Comparison of ENCODE assay signal across 9 cellular contexts in the genomic region with DNA sequence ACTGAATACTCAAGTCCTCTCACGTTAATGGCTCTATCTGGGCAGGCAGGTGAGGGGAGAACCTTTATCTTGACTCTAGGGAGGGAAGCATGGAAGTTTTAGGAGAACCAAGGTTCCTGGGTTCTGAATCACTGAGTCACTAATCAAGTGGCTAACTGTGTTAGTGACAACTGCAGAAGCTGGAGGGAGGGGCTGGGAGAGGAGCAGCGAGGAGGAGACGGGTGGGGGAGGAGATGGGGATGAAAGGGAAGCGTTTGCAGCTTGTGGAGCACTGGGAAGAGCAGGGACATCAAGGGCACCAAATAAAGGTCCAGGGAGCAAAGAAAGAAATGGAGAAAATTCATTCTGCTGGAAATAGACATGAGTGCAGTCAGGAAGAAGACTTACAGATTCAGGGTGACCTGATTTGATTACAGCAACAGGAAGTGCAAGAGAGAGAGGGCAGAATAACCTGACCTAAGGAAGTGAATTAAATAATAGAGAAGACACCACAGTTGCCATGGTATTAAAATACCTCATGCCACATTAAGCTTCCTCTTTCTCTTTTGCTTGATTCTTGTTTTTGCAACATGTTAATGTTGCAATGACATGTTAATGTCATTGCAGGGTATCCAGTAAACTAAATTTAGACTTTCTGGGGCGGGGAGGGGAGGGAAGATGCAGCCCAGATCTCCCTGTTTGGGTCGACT. TPM values are rescaled to one million over a fixed set of nuclear protein-coding genes. Genes with fewer than 3 reads are reported as not detected.
DNase-seq lines count a peak whose midpoint lies in the region; ATAC-seq and TF ChIP-seq lines count a peak whose summit lies in the region.
"Had no signal": no experiment of that assay in that cellular context is flagged by ENCODE, and none has a peak within 500 bp of the region (broad histone marks: within the 10 kb centered on the region; RNA-seq: fewer than 3 reads in every experiment).

No MANE protein-coding gene starts in this region.

- intact Hi-C loops in adrenal gland (cut with DNase I) = no loop called here

- TF ChIP-seq POLR2A in adrenal gland (IDR thresholded peaks at IDR 0.05) = no peak

- 18 to 24% (median 23%) methylated on average over 6 of the region's 6 CpGs for WGBS in adrenal gland, 4 donors

- H3K9me3 ChIP-seq in ES-I3 (ENCODE audit: control insufficient read depth, insufficient read depth, low read length) = no peaks in the 10 kb centered on the region
- H3K9me3 ChIP-seq in adrenal gland (replicated peaks in 1 of 3) = no peaks in the 10 kb centered on the region

- H3K27me3 ChIP-seq in adrenal gland = no peaks in the 10 kb centered on the region
- H3K27me3 ChIP-seq: dorsolateral prefrontal cortex had no signal

- no peak overlapping the region for H3K27ac Mint-ChIP-seq in neural crest cell (ENCODE audit: unreplicated experiment)

- peak overlapping the region in 2 of 5 donors; percentile 42 to 52 for H3K27ac ChIP-seq in adrenal gland

- H3K4me3 Mint-ChIP-seq in neural crest cell = peak overlapping the region; percentile 5

- H3K36me3 ChIP-seq in ES-I3 (ENCODE audit: insufficient read depth, low read length) (no peaks in the 10 kb centered on the region), adrenal gland (replicated peaks in 1 of 2) (no peaks in the 10 kb centered on the region)

- H3K36me3 Mint-ChIP-seq in neural crest cell (ENCODE audit: low read depth) = no peaks in the 10 kb centered on the region

- no peak overlapping the region for H3K4me3 ChIP-seq in adrenal gland
- H3K4me3 ChIP-seq: dorsolateral prefrontal cortex had no signal

- peaks cover 37% of the 10 kb centered on the region for H3K27me3 Mint-ChIP-seq in neural crest cell (ENCODE audit: low read depth)

- H3K4me1 Mint-ChIP-seq in neural crest cell = peaks cover 29% of the 10 kb centered on the region

- peak overlapping the region; percentile 13; the same call in 1 of the 2 replicates for H3K9ac ChIP-seq in ES-I3 (ENCODE audit: low read depth, low read length)

- DNase-seq in M059J (ENCODE audit: low read depth) (peak; percentile 46), adrenal gland (peak in 5 of 7 donors; percentile 31 to 69 (median 57)), neural crest cell (ENCODE audit: low read depth, low spot score) (no peak), GDM1 (lab: John Stamatoyannopoulos, UW) (no peak), HT-29 (ENCODE audit: low spot score) (no peak), DMS 273 (lab: John Stamatoyannopoulos, UW; ENCODE audit: unreplicated experiment) (no peak)

- H3K4me1 ChIP-seq in ES-I3 (ENCODE audit: insufficient read depth, low read length) (peaks cover 9% of the 10 kb centered on the region), adrenal gland (replicated peaks in 1 of 2) (peaks cover 12 to 15% of the 10 kb centered on the region in 2 donors)

- no peak for TF ChIP-seq CTCF in adrenal gland (IDR thresholded peaks at IDR 0.05)
- TF ChIP-seq CTCF in neural crest cell (conservative IDR thresholded peaks at IDR 0.05) = no peak

- no peaks in the 10 kb centered on the region for H3K9me3 Mint-ChIP-seq in neural crest cell

- no peak for ATAC-seq in GM19455 (IDR thresholded peaks at IDR 0.05; ENCODE audit: unreplicated experiment)

RNA-seq across cellular contexts. Expression of a gene that starts 4.5 kb away (rescaled TPM):
- 16.7 and 25.3 TPM in 2 replicates for total RNA-seq in M059J (2014; rRNA removed; shearing (Covaris generic))
- total RNA-seq in adrenal gland (10 to 100 TPM; 36.6 to 49.1 (median 43.9) TPM), neural crest cell (11.1 and 11.4 TPM in 2 replicates)
- polyA plus RNA-seq in adrenal gland = 10 to 100 TPM in 2 of 3 donors, 1 to 10 TPM in 1; 7.4 to 48.5 (median 10.9) TPM
- total RNA-seq in HT-29 (2014; rRNA removed; shearing (Covaris generic)) = 30.5 and 30.8 TPM in 2 replicates

Comparison
In these comparisons a context has a peak if more than half of its experiments do, and no peak if none do; other contexts are left out.
1. DNase-seq: peak in M059J (single experiment) and adrenal gland (5 of 7); none in neural crest cell (single experiment), GDM1 (single experiment), HT-29 (single experiment) and DMS 273 (single experiment).